Comparison of ENCODE assay signal across 11 cellular contexts in the genomic region with DNA sequence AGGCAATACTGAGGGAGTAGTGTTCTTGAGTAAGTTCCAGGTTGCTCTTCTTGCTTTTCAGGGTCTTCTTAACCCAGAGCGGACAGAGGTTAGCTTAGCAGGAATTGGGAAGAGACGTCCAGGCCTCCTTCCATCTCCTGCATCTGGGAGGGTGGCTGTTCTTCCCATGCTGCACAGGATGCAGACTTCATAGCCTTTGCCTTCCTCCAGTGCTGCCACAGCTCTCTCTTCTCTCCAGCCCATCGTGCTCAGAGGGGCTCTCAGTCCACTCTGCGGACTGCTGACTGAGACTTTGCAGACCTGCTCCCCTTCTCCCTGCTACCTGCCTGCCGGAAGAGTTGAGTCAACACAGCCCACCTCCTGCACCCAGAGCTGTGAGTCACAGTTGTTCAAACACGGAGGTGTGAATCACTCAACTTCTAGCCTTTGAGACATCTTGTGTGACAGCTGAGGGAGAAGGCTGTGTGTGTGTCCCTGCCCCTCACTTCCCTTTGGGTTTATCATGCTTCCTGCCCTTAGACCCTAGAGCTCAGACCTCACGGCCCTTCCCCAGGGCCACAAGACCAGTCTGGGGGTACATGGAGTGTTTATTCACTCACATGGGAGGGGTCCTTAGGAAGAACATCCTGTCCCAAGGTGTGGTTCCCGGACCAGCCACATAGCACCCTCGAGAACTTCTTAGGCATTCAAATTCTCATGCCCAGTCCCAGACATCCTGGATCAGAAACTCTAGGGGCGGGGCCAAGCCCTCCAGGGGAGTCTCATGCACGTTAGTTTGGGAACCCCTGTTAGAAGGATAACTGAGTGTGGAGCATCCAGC.
DNase-seq lines count a peak whose midpoint lies in the region; ATAC-seq and TF ChIP-seq lines count a peak whose summit lies in the region.
"Had no signal": no experiment of that assay in that cellular context is flagged by ENCODE, and none has a peak within 500 bp of the region (broad histone marks: within the 10 kb centered on the region; RNA-seq: fewer than 3 reads in every experiment).

No MANE protein-coding gene starts in this region.

- peak; percentile 97 for ATAC-seq in foreskin keratinocyte

- TF ChIP-seq CTCF in foreskin keratinocyte (conservative IDR thresholded peaks at IDR 0.05), result no peak

- no peak overlapping the region for H3K27ac ChIP-seq in foreskin keratinocyte
- H3K27ac ChIP-seq: stomach had no signal

- peaks cover 9% of the 10 kb centered on the region for H3K4me1 ChIP-seq in foreskin keratinocyte
- H3K4me1 ChIP-seq: stomach had no signal

- peaks cover 25% of the 10 kb centered on the region for H3K27me3 ChIP-seq in foreskin keratinocyte

- DNase-seq in HT-29 (ENCODE audit: low spot score) (peak; percentile 59), foreskin keratinocyte (peak; percentile 54 to 67), T-helper 9 cell (no peak), UCSD-AML1 (lab: John Stamatoyannopoulos, UW; ENCODE audit: unreplicated experiment) (no peak), DMS153 treated with DMSO at 0.1 percent for 48 hours (lab: John Stamatoyannopoulos, UW; ENCODE audit: unreplicated experiment) (no peak), NOMO-1 treated with dmso at 0.1 percent for 144 hours (lab: John Stamatoyannopoulos, UW; ENCODE audit: unreplicated experiment) (no peak)
- peak; percentile 29 for DNase-seq in activated CD8-positive, alpha-beta memory T cell treated with anti-CD3 and anti-CD28 coated beads, Interleukin-2, amount 50 U/mL, for 24 hours (ENCODE audit: extremely low read depth)
- peak; percentile 39 for DNase-seq in stimulated activated CD8-positive, alpha-beta memory T cell treated with anti-CD3 and anti-CD28 coated beads, Interleukin-12 subunit alpha, Interleukin-12 subunit beta, amount 100 ng/mL, for 4 hours (ENCODE audit: low read depth)
- DNase-seq: effector memory CD4-positive, alpha-beta T cell; NCI-H187 treated with DMSO at 0.1 percent for 48 hours; stomach had no signal

Comparison
In these comparisons a context has a peak if more than half of its experiments do, and no peak if none do; other contexts are left out.
1. DNase-seq: peak in HT-29 (single experiment), activated CD8-positive, alpha-beta memory T cell treated with anti-CD3 and anti-CD28 coated beads, Interleukin-2, amount 50 U/mL, for 24 hours (single experiment), foreskin keratinocyte (2 of 2) and stimulated activated CD8-positive, alpha-beta memory T cell treated with anti-CD3 and anti-CD28 coated beads, Interleukin-12 subunit alpha, Interleukin-12 subunit beta, amount 100 ng/mL, for 4 hours (single experiment); none in T-helper 9 cell (single experiment), UCSD-AML1 (single experiment), DMS153 treated with DMSO at 0.1 percent for 48 hours (single experiment) and NOMO-1 treated with dmso at 0.1 percent for 144 hours (single experiment).